In the genomic region with DNA sequence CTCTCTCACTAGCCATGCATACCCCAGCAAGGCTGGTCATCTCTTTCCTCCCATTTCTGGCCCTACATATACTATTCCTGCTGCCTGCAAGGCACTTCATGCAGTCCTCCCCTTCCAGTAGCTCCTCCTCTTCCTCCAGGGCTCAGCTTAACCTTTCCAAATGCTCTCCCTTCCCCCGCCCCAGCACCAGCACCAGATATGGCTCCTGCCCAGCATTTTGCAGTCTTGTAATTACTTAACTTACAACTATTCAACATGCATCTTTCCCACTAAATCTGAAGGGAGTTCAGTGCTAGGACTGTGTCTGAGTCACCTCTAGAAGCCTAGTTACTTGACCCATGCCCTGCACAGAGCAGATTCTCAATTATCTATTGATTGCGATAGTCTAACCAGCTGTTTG, we compare ENCODE assay signal across 2 cellular contexts.
TF ChIP-seq lines count a peak whose summit lies in the region.

No MANE protein-coding gene starts in this region.

TF ChIP-seq in H1, 55 proteins besides CTCF, POLR2A, EP300 and RAD21:
- no peak for TF ChIP-seq SIX5 (IDR thresholded peaks at IDR 0.05; ENCODE audit: low read depth, low read length)
- no peak for TF ChIP-seq YY1 (IDR thresholded peaks at IDR 0.05; ENCODE audit: low read depth, low read length)
- TF ChIP-seq NRF1 (IDR thresholded peaks at IDR 0.05; ENCODE audit: low read depth, low read length), result no peak
- no peak for TF ChIP-seq CTBP2 (IDR thresholded peaks at IDR 0.05; ENCODE audit: borderline replicate concordance, insufficient read depth, insufficient read length, low read length)
- TF ChIP-seq, protein P1, sequence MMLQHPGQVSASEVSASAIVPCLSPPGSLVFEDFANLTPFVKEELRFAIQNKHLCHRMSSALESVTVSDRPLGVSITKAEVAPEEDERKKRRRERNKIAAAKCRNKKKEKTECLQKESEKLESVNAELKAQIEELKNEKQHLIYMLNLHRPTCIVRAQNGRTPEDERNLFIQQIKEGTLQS (IDR thresholded peaks at IDR 0.05; ENCODE audit: insufficient read depth, low read depth, low read length), result no peak
TF ChIP-seq in H1: peak in this region for 0.

TF ChIP-seq in SK-N-SH, 30 proteins besides CTCF, POLR2A, EP300 and RAD21:
- TF ChIP-seq, protein P2, sequence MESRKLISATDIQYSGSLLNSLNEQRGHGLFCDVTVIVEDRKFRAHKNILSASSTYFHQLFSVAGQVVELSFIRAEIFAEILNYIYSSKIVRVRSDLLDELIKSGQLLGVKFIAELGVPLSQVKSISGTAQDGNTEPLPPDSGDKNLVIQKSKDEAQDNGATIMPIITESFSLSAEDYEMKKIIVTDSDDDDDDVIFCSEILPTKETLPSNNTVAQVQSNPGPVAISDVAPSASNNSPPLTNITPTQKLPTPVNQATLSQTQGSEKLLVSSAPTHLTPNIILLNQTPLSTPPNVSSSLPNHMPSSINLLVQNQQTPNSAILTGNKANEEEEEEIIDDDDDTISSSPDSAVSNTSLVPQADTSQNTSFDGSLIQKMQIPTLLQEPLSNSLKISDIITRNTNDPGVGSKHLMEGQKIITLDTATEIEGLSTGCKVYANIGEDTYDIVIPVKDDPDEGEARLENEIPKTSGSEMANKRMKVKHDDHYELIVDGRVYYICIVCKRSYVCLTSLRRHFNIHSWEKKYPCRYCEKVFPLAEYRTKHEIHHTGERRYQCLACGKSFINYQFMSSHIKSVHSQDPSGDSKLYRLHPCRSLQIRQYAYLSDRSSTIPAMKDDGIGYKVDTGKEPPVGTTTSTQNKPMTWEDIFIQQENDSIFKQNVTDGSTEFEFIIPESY (IDR thresholded peaks at IDR 0.05; ENCODE audit: borderline replicate concordance, low read depth), result no peak
- TF ChIP-seq RFX5 (IDR thresholded peaks at IDR 0.05; ENCODE audit: low read length), result no peak
- TF ChIP-seq, protein P3, sequence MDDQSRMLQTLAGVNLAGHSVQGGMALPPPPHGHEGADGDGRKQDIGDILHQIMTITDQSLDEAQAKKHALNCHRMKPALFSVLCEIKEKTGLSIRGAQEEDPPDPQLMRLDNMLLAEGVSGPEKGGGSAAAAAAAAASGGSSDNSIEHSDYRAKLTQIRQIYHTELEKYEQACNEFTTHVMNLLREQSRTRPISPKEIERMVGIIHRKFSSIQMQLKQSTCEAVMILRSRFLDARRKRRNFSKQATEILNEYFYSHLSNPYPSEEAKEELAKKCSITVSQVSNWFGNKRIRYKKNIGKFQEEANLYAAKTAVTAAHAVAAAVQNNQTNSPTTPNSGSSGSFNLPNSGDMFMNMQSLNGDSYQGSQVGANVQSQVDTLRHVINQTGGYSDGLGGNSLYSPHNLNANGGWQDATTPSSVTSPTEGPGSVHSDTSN (IDR thresholded peaks at IDR 0.05), result no peak
- TF ChIP-seq ELF1 (IDR thresholded peaks at IDR 0.05), result no peak
- no peak for TF ChIP-seq NFIC (IDR thresholded peaks at IDR 0.05; ENCODE audit: borderline replicate concordance)
- no peak for TF ChIP-seq MXI1 (IDR thresholded peaks at IDR 0.05; ENCODE audit: low read depth, low read length)
- TF ChIP-seq CHD2 (IDR thresholded peaks at IDR 0.05; ENCODE audit: low read length, partially characterized antibody), result no peak
- TF ChIP-seq FOSL2 (IDR thresholded peaks at IDR 0.05; ENCODE audit: borderline replicate concordance, low read depth), result no peak
- TF ChIP-seq GATA2 (CRISPR knock-in tag; IDR thresholded peaks at IDR 0.05), result no peak
- TF ChIP-seq JUND (IDR thresholded peaks at IDR 0.05), result no peak
TF ChIP-seq in SK-N-SH: peak in this region for 0.
